Comparison of ENCODE assay signal across 17 cellular contexts in genomic region chr20:61575151-61575937, GRCh38.
DNase-seq lines count a peak whose midpoint lies in the region; ATAC-seq and TF ChIP-seq lines count a peak whose summit lies in the region.
"Had no signal": no experiment of that assay in that cellular context is flagged by ENCODE, and none has a peak within 500 bp of the region (broad histone marks: within the 10 kb centered on the region; RNA-seq: fewer than 3 reads in every experiment).

No MANE protein-coding gene starts in this region.

- POLR2A ChIA-PET in CD8-positive, alpha-beta T cell (lab: Charles Lee): no interaction called here

- no peaks in the 10 kb centered on the region for H3K9me3 ChIP-seq in CD8-positive, alpha-beta T cell (ENCODE audit: low read length)

- no peak overlapping the region for H3K4me3 Mint-ChIP-seq in CD8-positive, alpha-beta T cell
- H3K4me3 Mint-ChIP-seq: T-cell had no signal

- no peaks in the 10 kb centered on the region for H3K36me3 Mint-ChIP-seq in CD8-positive, alpha-beta T cell
- H3K36me3 Mint-ChIP-seq: CD14-positive monocyte, T-cell had no signal

- CTCF ChIA-PET in CD8-positive, alpha-beta T cell (lab: Charles Lee): no interaction called here

- H3K27ac ChIP-seq in CD8-positive, alpha-beta T cell (ENCODE audit: low read depth, low read length): no peak overlapping the region
- H3K27ac ChIP-seq: RWPE1 had no signal

- TF ChIP-seq CTCF in foreskin fibroblast (IDR thresholded peaks at IDR 0.05; ENCODE audit: low read depth, low read length): no peak
- no peak for TF ChIP-seq CTCF in CD8-positive, alpha-beta T cell (IDR thresholded peaks at IDR 0.05)

- no peak overlapping the region for H3K27ac Mint-ChIP-seq in CD8-positive, alpha-beta T cell
- H3K27ac Mint-ChIP-seq: CD14-positive monocyte, T-cell had no signal

- H3K36me3 ChIP-seq in H7 (replicated peaks; ENCODE audit: control insufficient read depth, insufficient read depth, low read length): no peaks in the 10 kb centered on the region
- H3K36me3 ChIP-seq in CD8-positive, alpha-beta T cell (ENCODE audit: insufficient read depth, low read length): no peaks in the 10 kb centered on the region

- peak; percentile 74 for ATAC-seq in esophagus mucosa
- ATAC-seq in CD8-positive, alpha-beta T cell: no peak
- ATAC-seq: T-cell had no signal

- no peaks in the 10 kb centered on the region for H3K4me1 Mint-ChIP-seq in CD8-positive, alpha-beta T cell (ENCODE audit: low read depth)
- H3K4me1 Mint-ChIP-seq: CD14-positive monocyte, T-cell had no signal

- intact Hi-C loops in CD8-positive, alpha-beta T cell (cut with DNase I, micrococcal nuclease): no loop called here

- H3K27me3 Mint-ChIP-seq in CD8-positive, alpha-beta T cell (ENCODE audit: low read depth): no peaks in the 10 kb centered on the region
- H3K27me3 Mint-ChIP-seq: T-cell had no signal

- H3K4me3 ChIP-seq in foreskin fibroblast (ENCODE audit: low read depth in 1 of 2, low read length in 2 of 2) (no peak overlapping the region), H7 (ENCODE audit: insufficient read depth, low read depth, low read length) (no peak overlapping the region)
- H3K4me3 ChIP-seq in CD8-positive, alpha-beta T cell (ENCODE audit: low read depth, low read length): no peak overlapping the region

- H3K27me3 ChIP-seq in H7 (ENCODE audit: control insufficient read depth, insufficient read depth, low read length): no peaks in the 10 kb centered on the region
- no peaks in the 10 kb centered on the region for H3K27me3 ChIP-seq in CD8-positive, alpha-beta T cell (ENCODE audit: insufficient read depth, low read length)

- H3K9me3 Mint-ChIP-seq in CD8-positive, alpha-beta T cell: no peaks in the 10 kb centered on the region
- H3K9me3 Mint-ChIP-seq: T-cell had no signal

- DNase-seq in NCI-H146 (lab: John Stamatoyannopoulos, UW) (peak; percentile 15), NCI-H146 treated with DMSO at 0.1 percent for 48 hours (lab: John Stamatoyannopoulos, UW; ENCODE audit: unreplicated experiment) (no peak), NCI-H345 treated with DMSO at 0.1 percent for 48 hours (lab: John Stamatoyannopoulos, UW; ENCODE audit: unreplicated experiment) (peak; percentile 14), foreskin fibroblast (no peak), AG08395 (ENCODE audit: low spot score) (no peak), H7 (no peak)
- no peak for DNase-seq in CD8-positive, alpha-beta T cell
- DNase-seq: Calu3; NCI-H1092; NCI-H1930; NCI-H524; NK-92 treated with Interleukin-12 subunit alpha and Interleukin-12 subunit beta, amount 100 ng/mL, for 24 hours; OCI-M1; T-cell had no signal

- no peaks in the 10 kb centered on the region for H3K4me1 ChIP-seq in CD8-positive, alpha-beta T cell (ENCODE audit: insufficient read depth, low read length)

Comparison
In these comparisons a context has a peak if more than half of its experiments do, and no peak if none do; other contexts are left out.
1. DNase-seq: peak in NCI-H146 (single experiment) and NCI-H345 treated with DMSO at 0.1 percent for 48 hours (single experiment); none in NCI-H146 treated with DMSO at 0.1 percent for 48 hours (single experiment), foreskin fibroblast (0 of 2), AG08395 (single experiment), H7 (single experiment) and CD8-positive, alpha-beta T cell (0 of 7).